Comparison of ENCODE assay signal across 9 cellular contexts in the genomic region with DNA sequence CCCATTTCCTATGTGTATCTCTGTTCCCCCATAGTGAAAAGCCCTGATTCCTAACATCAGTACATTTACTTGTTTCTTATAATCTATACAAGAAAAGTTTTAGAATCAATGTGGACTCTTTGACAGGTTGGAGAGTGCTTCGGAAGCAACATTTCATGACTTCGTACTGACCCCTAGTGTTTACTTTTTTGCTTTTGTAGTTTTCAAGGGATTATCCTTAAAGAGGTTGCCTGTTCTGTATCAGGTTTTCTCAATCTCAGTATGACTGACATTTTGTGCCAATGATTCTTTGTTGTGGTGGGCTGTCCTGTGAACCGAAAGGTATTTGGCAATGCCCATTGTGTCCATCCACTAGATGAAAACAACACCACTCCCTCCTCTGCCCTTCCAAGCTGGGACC. TPM values are rescaled to one million over a fixed set of nuclear protein-coding genes. Genes with fewer than 3 reads are reported as not detected.
A peak's percentile ranks its signal among the peaks of the same experiment; 100 is the strongest.
DNase-seq lines count a peak whose midpoint lies in the region; ATAC-seq, FAIRE-seq and TF ChIP-seq lines count a peak whose summit lies in the region.
"Had no signal": no experiment of that assay in that cellular context is flagged by ENCODE, and none has a peak within 500 bp of the region (broad histone marks: within the 10 kb centered on the region; RNA-seq: fewer than 3 reads in every experiment).

No MANE protein-coding gene starts in this region.

- DNase-seq in Ammon's horn (ENCODE audit: low spot score) (peak; percentile 25), SHP77 treated with DMSO at 0.1 percent for 48 hours (lab: John Stamatoyannopoulos, UW) (peak; percentile 5), keratinocyte (ENCODE audit: low read depth, low spot score) (no peak), MG63 (no peak), lower leg skin (ENCODE audit: low spot score in 2 of 2) (no peak), NCI-H1436 treated with DMSO at 0.1 percent for 48 hours (lab: John Stamatoyannopoulos, UW) (no peak)
- DNase-seq: upper lobe of left lung had no signal

- FAIRE-seq in keratinocyte (lab: Jason Lieb, UNC) = peak; percentile 90

- 10 to 12% methylated on average over 3 of the region's 3 CpGs for WGBS in lower leg skin, 2 donors

- H3K36me3 ChIP-seq in keratinocyte (ENCODE audit: control insufficient read depth in 2 of 2, extremely low read depth in 1 of 2, insufficient read depth in 2 of 2, low read length in 2 of 2) = no peaks in the 10 kb centered on the region
- H3K36me3 ChIP-seq in MG63 = no peaks in the 10 kb centered on the region
- H3K36me3 ChIP-seq: upper lobe of left lung had no signal

- no peak overlapping the region for H3K27ac ChIP-seq in keratinocyte (ENCODE audit: control insufficient read depth, insufficient read depth, low read length)
- H3K27ac ChIP-seq: upper lobe of left lung had no signal

- peak; percentile 22 to 64 (median 45) for TF ChIP-seq CTCF in keratinocyte (optimal IDR thresholded peaks at IDR 0.05 in 1 of 3, IDR thresholded peaks at IDR 0.05 in 1 of 3, conservative IDR thresholded peaks at IDR 0.05 in 1 of 3; ENCODE audit: extremely low read depth in 1 of 3, insufficient read depth in 2 of 3, low read length in 3 of 3)
- no peak for TF ChIP-seq CTCF in lower leg skin (IDR thresholded peaks at IDR 0.05)

- H4K20me1 ChIP-seq in keratinocyte (ENCODE audit: control insufficient read depth, extremely low read depth, insufficient read depth, low read length) = no peaks in the 10 kb centered on the region

- no peaks in the 10 kb centered on the region for H3K79me2 ChIP-seq in keratinocyte (ENCODE audit: control insufficient read depth, insufficient read depth, low read length)

- H3K9me1 ChIP-seq in keratinocyte (ENCODE audit: control insufficient read depth, extremely low read depth, insufficient read depth, low read length) = no peaks in the 10 kb centered on the region

- ATAC-seq in GM18873 (IDR thresholded peaks at IDR 0.05; ENCODE audit: low FRiP score, unreplicated experiment) (peak; percentile 61), HG03565 (IDR thresholded peaks at IDR 0.05; ENCODE audit: unreplicated experiment) (peak; percentile 69)

- H3K9ac ChIP-seq in keratinocyte (ENCODE audit: control insufficient read depth, extremely low read depth, insufficient read depth, low read length) = no peak overlapping the region

- TF ChIP-seq POLR2A in lower leg skin (IDR thresholded peaks at IDR 0.05) = no peak

- dilution Hi-C loops in keratinocyte (cut with MboI; ENCODE audit: extremely low pct_ligation_motif_present, low sequenced_read_pairs) = no loop called here

- H3K4me2 ChIP-seq in keratinocyte (ENCODE audit: control insufficient read depth, extremely low read depth, insufficient read depth, low read depth, low read length) = no peak overlapping the region

- H3K27me3 ChIP-seq in keratinocyte (ENCODE audit: control insufficient read depth, extremely low read depth, insufficient read depth, low read length) (no peaks in the 10 kb centered on the region), MG63 (peaks cover 3% of the 10 kb centered on the region)
- H3K27me3 ChIP-seq: upper lobe of left lung had no signal

- H3K4me3 ChIP-seq in keratinocyte (ENCODE audit: control insufficient read depth in 2 of 3, extremely low read depth in 1 of 3, insufficient read depth in 2 of 3, low read depth in 1 of 3, low read length in 3 of 3) (no peak overlapping the region), MG63 (no peak overlapping the region), lower leg skin (ENCODE audit: low read depth, poor library complexity, severe bottlenecking) (no peak overlapping the region)
- H3K4me3 ChIP-seq: upper lobe of left lung had no signal

- no peak overlapping the region for H2AFZ ChIP-seq in keratinocyte (ENCODE audit: control insufficient read depth, low read length)

- intact Hi-C loops in lower leg skin (cut with DNase I; ENCODE audit: low total_unique reads) = loop anchor here (5.0 kb wide), 1 partner anchor 327 kb away; no protein-coding TSS in a partner anchor

- H3K4me1 ChIP-seq in keratinocyte (ENCODE audit: control insufficient read depth, extremely low read depth, insufficient read depth, low read length) = peaks cover 9% of the 10 kb centered on the region
- H3K4me1 ChIP-seq: upper lobe of left lung had no signal

- H3K9me3 ChIP-seq in keratinocyte (ENCODE audit: control insufficient read depth, low read depth, low read length) (no peaks in the 10 kb centered on the region), MG63 (no peaks in the 10 kb centered on the region)
- H3K9me3 ChIP-seq: upper lobe of left lung had no signal

RNA-seq across cellular contexts. Expression of gene SERPINB2, which starts 43.3 kb away (rescaled TPM):
- 555 to 1,052 TPM (median 733 TPM) in 3 replicates for polyA plus RNA-seq in keratinocyte
- 712 TPM for polyA plus RNA-seq in keratinocyte (2011; ENCODE audit: low read depth)
- 414 and 847 TPM in 2 replicates for polyA plus RNA-seq in keratinocyte (2011; cell fraction: cytosol; rRNA removed)
- 2,301 and 2,504 TPM in 2 replicates for polyA plus RNA-seq in keratinocyte (2011; cell fraction: nucleus; rRNA removed)
- 233 and 890 TPM in 2 replicates for polyA plus RNA-seq in keratinocyte (2012; ENCODE audit: low replicate concordance)
- 174 to 585 TPM (median 505 TPM) in 3 replicates for polyA minus RNA-seq in keratinocyte
- 251 TPM for polyA minus RNA-seq in keratinocyte (2011; cell fraction: cytosol; rRNA and poly(A)+ RNA removed)
- polyA minus RNA-seq in keratinocyte (2011; cell fraction: nucleus; rRNA and poly(A)+ RNA removed) = 720 and 1,118 TPM in 2 replicates
- not detected in 2 replicates for total RNA-seq in MG63 (2014; rRNA removed; shearing (Covaris generic); ENCODE audit: low replicate concordance)
- total RNA-seq in lower leg skin = 100 to 1,000 TPM in 1 of 4 donors, 10 to 100 TPM in 3; 88.7 to 111 (median 89.8) TPM

Comparison
In these comparisons a context has a peak if more than half of its experiments do, and no peak if none do; other contexts are left out.
1. DNase-seq: peak in Ammon's horn (single experiment) and SHP77 treated with DMSO at 0.1 percent for 48 hours (single experiment); none in keratinocyte (single experiment), MG63 (single experiment), lower leg skin (0 of 2) and NCI-H1436 treated with DMSO at 0.1 percent for 48 hours (single experiment).
2. CTCF ChIP-seq: peak in keratinocyte (3 of 3); none in lower leg skin (0 of 3).
3. RNA of gene SERPINB2, which starts 43.3 kb away (total RNA-seq): 88.7 to 111 TPM in lower leg skin; not detected in MG63; every median in the first group is over 10 times any median in the second.